18 cellular contexts compared by ENCODE assay signal in the genomic region with DNA sequence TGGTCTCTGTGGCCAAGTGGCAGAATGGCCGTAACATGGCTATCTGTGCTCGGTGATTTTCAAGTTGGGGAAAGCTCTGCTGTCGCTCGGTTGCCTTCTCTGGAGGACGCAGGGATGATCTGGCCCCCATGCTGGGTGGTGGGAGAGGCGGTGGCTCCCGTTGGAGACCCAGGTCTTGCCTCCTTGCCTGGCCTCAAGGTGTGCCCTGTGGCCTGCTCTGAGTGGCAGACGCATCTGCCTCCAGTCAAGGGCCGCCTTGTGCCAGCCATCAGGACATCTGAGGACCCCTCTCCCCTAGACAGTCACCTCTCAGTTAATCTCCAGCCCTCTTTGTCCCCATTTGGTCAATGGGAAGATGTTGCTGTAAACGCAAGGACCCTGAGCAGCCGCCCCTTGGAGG.
A peak's percentile ranks its signal among the peaks of the same experiment; 100 is the strongest.
DNase-seq lines count a peak whose midpoint lies in the region; ATAC-seq, FAIRE-seq and TF ChIP-seq lines count a peak whose summit lies in the region.
"Had no signal": no experiment of that assay in that cellular context is flagged by ENCODE, and none has a peak within 500 bp of the region (broad histone marks: within the 10 kb centered on the region; RNA-seq: fewer than 3 reads in every experiment).

No MANE protein-coding gene starts in this region.

- H2BK12ac ChIP-seq in H1 (ENCODE audit: low read depth, low read length), result no peak overlapping the region

- H3K36me3 ChIP-seq in HepG2 (replicated peaks in 1 of 2; ENCODE audit: control insufficient read depth in 1 of 2, insufficient read depth in 2 of 2, low read length in 2 of 2) (peaks cover 0 to 7% of the 10 kb centered on the region in 2 experiments; a peak in 2 of 5 replicates), right lobe of liver (no peaks in the 10 kb centered on the region), H1 (ENCODE audit: control insufficient read depth in 2 of 4, insufficient read depth in 4 of 4, low read length in 3 of 4) (no peaks in the 10 kb centered on the region), vagina (no peaks in the 10 kb centered on the region)

- DNase-seq in HepG2 (ENCODE audit: low spot score) (no peak), right lobe of liver (no peak), H1 (ENCODE audit: low read depth in 1 of 2, low spot score in 2 of 2) (no peak), neural crest cell (ENCODE audit: low read depth, low spot score) (no peak), urothelium cell line (ENCODE audit: low spot score) (no peak), vagina (ENCODE audit: extremely low spot score in 2 of 2) (no peak), hepatic stellate cell (ENCODE audit: low spot score) (no peak)
- no peak for DNase-seq in effector CD8-positive, alpha-beta T cell (lab: John Stamatoyannopoulos, UW)
- DNase-seq: ACHN; CD8-positive, alpha-beta memory T cell; H7; HFFc6; KBM-7; NCI-H187 treated with DMSO at 0.1 percent for 48 hours; PC-3; Right ventricle myocardium superior had no signal

- H2AK5ac ChIP-seq in H1 (ENCODE audit: low read depth, low read length), result 0 out of 2 replicates have a peak overlapping the region, but pooled peaks have one; percentile 24

- no peak overlapping the region for H3K4ac ChIP-seq in H1 (replicated peaks; ENCODE audit: insufficient read length, low read depth, low read length)

- POLR2A ChIA-PET in HepG2 (lab: Yijun Ruan, JAX), result interaction anchor here (1.4 to 8.2 kb wide), 2 partner anchors 17 to 63 kb away, joined by 7 to 113 read pairs; no protein-coding TSS in a partner anchor
- POLR2A ChIA-PET in H1 (lab: Charles Lee; ENCODE audit: partially characterized antibody), result no interaction called here

- H4K20me1 ChIP-seq in HepG2 (ENCODE audit: insufficient read depth, low read length), result no peaks in the 10 kb centered on the region
- no peaks in the 10 kb centered on the region for H4K20me1 ChIP-seq in H1 (replicated peaks in 1 of 2; ENCODE audit: control insufficient read depth in 1 of 2, insufficient read depth in 2 of 2, low read length in 2 of 2)

- H3K79me2 ChIP-seq in HepG2 (ENCODE audit: insufficient read depth, low read length) (peaks cover 7% of the 10 kb centered on the region), H1 (ENCODE audit: control insufficient read depth in 1 of 2, insufficient read depth in 2 of 2, low read length in 2 of 2) (0 out of 4 replicates have a peak, but pooled peaks cover 0 to 2% of the 10 kb centered on the region in 2 experiments)

- H4K5ac ChIP-seq in H1 (ENCODE audit: insufficient read length, low read depth, low read length), result no peak overlapping the region

- TF ChIP-seq RAD21 in HepG2 (CRISPR knock-in tag; IDR thresholded peaks at IDR 0.05), result no peak
- TF ChIP-seq RAD21 in H1 (IDR thresholded peaks at IDR 0.05 in 1 of 2, conservative IDR thresholded peaks at IDR 0.05 in 1 of 2; ENCODE audit: low read depth in 2 of 2, low read length in 2 of 2), result no peak

- H3K9me3 Mint-ChIP-seq in neural crest cell, result no peaks in the 10 kb centered on the region
- H3K9me3 Mint-ChIP-seq: CD8-positive, alpha-beta memory T cell; HFFc6 had no signal

- BruUV-seq in HepG2 (replicated peaks; lab: Mats Ljungman, UMichigan), result no TSS peak

- H3K27ac ChIP-seq in HepG2 (ENCODE audit: extremely low read length, insufficient read depth, low read length), result peak overlapping the region; percentile 62
- H3K27ac ChIP-seq in right lobe of liver, result no peak overlapping the region
- no peak overlapping the region for H3K27ac ChIP-seq in H1 (ENCODE audit: low read depth, low read length)
- H3K27ac ChIP-seq in vagina, result no peak overlapping the region
- H3K27ac ChIP-seq: 22Rv1 had no signal

- H3K4me3 ChIP-seq in HepG2 (replicated peaks in 1 of 3; ENCODE audit: insufficient read depth in 1 of 3, low read depth in 2 of 3, low read length in 3 of 3), result no peak overlapping the region
- no peak overlapping the region for H3K4me3 ChIP-seq in right lobe of liver
- H3K4me3 ChIP-seq in H1 (ENCODE audit: extremely low read depth in 1 of 4, insufficient read depth in 2 of 4, low read depth in 3 of 4, low read length in 4 of 4), result no peak overlapping the region
- H3K4me3 ChIP-seq in vagina, result no peak overlapping the region
- H3K4me3 ChIP-seq: BLaER1 treated with 17β-estradiol and CSF1 and Interleukin-3, amounts not matched to agents 10 nM and 100 nM had no signal

- H3K9me3 ChIP-seq in HepG2 (ENCODE audit: low read length) (no peaks in the 10 kb centered on the region), right lobe of liver (no peaks in the 10 kb centered on the region), H1 (ENCODE audit: insufficient read depth in 2 of 2, low read depth in 1 of 2, low read length in 1 of 2) (no peaks in the 10 kb centered on the region), vagina (no peaks in the 10 kb centered on the region)

- no peak for TF ChIP-seq EP300 in HepG2 (IDR thresholded peaks at IDR 0.05; ENCODE audit: low read depth in 2 of 2, low read length in 2 of 2)
- no peak for TF ChIP-seq EP300 in HepG2 (CRISPR knock-in tag; IDR thresholded peaks at IDR 0.05; ENCODE audit: borderline replicate concordance)
- no peak for TF ChIP-seq EP300 in H1 (IDR thresholded peaks at IDR 0.05; ENCODE audit: borderline replicate concordance in 1 of 2, low read depth in 2 of 2, low read length in 2 of 2)

- H2BK20ac ChIP-seq in H1 (ENCODE audit: low read length), result no peak overlapping the region

- intact Hi-C loops in HepG2 (cut with micrococcal nuclease; ENCODE audit: unreplicated experiment), result loop anchor here (5.0 kb wide), 1 partner anchor 62 kb away; no protein-coding TSS in a partner anchor
- intact Hi-C loops in right lobe of liver (cut with DNase I), result no loop called here
- intact Hi-C loops in vagina (cut with DNase I), result no loop called here

- H3K9ac ChIP-seq in HepG2 (ENCODE audit: insufficient read depth, low read depth, low read length) (no peak overlapping the region), H1 (replicated peaks in 1 of 4; ENCODE audit: extremely low read depth in 1 of 4, low read depth in 3 of 4, low read length in 3 of 4) (no peak overlapping the region)
- H3K9ac ChIP-seq: BLaER1 treated with 17β-estradiol and CSF1 and Interleukin-3, amounts not matched to agents 10 nM and 100 nM had no signal

- H3K27me3 Mint-ChIP-seq in neural crest cell (ENCODE audit: low read depth), result peaks cover 2% of the 10 kb centered on the region
- H3K27me3 Mint-ChIP-seq: CD8-positive, alpha-beta memory T cell had no signal

- no peak overlapping the region for H3K23ac ChIP-seq in H1 (ENCODE audit: insufficient read length)

- H2AFZ ChIP-seq in HepG2 (ENCODE audit: low read length), result no peak overlapping the region
- H2AFZ ChIP-seq in H1 (ENCODE audit: low read length), result no peak overlapping the region

- no peaks in the 10 kb centered on the region for H3K79me1 ChIP-seq in H1 (ENCODE audit: low read depth, low read length)

- TF ChIP-seq CTCF in HepG2 (CRISPR knock-in tag; IDR thresholded peaks at IDR 0.05), result no peak
- no peak for TF ChIP-seq CTCF in right lobe of liver (IDR thresholded peaks at IDR 0.05)
- no peak for TF ChIP-seq CTCF in H1 (IDR thresholded peaks at IDR 0.05; ENCODE audit: control extremely low read depth in 1 of 3, insufficient read depth in 1 of 3, low read depth in 1 of 3, low read length in 3 of 3)
- TF ChIP-seq CTCF in neural crest cell (conservative IDR thresholded peaks at IDR 0.05), result no peak
- no peak for TF ChIP-seq CTCF in vagina (IDR thresholded peaks at IDR 0.05)

- no peak overlapping the region for H4K8ac ChIP-seq in H1 (ENCODE audit: extremely low read depth, insufficient read depth, low read length)

- no peak overlapping the region for H4K91ac ChIP-seq in H1 (replicated peaks; ENCODE audit: insufficient read length, low read length)

- H3K14ac ChIP-seq in H1 (ENCODE audit: insufficient read length), result no peak overlapping the region

- H3K27ac Mint-ChIP-seq in neural crest cell (ENCODE audit: unreplicated experiment), result peak overlapping the region; percentile 27

- 97% methylated on average over 8 of the region's 11 CpGs for WGBS in HepG2 (ENCODE audit: low lambda C conversion rate)
- 100% methylated on average over 4 of the region's 11 CpGs for whole genome bisulfite sequencing in right lobe of liver (ENCODE audit: insufficient coverage, low coverage, low lambda C conversion rate, missing lambda C conversion rate)
- WGBS in H1 (ENCODE audit: extremely low coverage in 1 of 2, insufficient coverage in 1 of 2, insufficient read length in 1 of 2, insufficient replicate concordance in 2 of 2, low coverage in 1 of 2, low lambda C conversion rate in 2 of 2, missing lambda C conversion rate in 1 of 2), 2 experiments, result 92% methylated on average over 11 of the region's 11 CpGs; no CpG with 5 or more reads in 1 of the 2 experiments

- peaks cover 69% of the 10 kb centered on the region for H3K4me1 Mint-ChIP-seq in neural crest cell

- ATAC-seq in HepG2, result no peak
- ATAC-seq in right lobe of liver, result no peak
- ATAC-seq: PC-3 had no signal

- H2BK5ac ChIP-seq in H1 (ENCODE audit: low read depth, low read length), result no peak overlapping the region

- FAIRE-seq in HepG2 (lab: Jason Lieb, UNC), result no peak
- no peak for FAIRE-seq in H1 (lab: Jason Lieb, UNC)
- FAIRE-seq in urothelium cell line (lab: Jason Lieb, UNC), result peak; percentile 32

- no peak overlapping the region for H2BK120ac ChIP-seq in H1 (replicated peaks; ENCODE audit: low read depth, low read length)

- no peak overlapping the region for H3K4me3 Mint-ChIP-seq in neural crest cell
- H3K4me3 Mint-ChIP-seq: CD8-positive, alpha-beta memory T cell had no signal

- H3K4me1 ChIP-seq in HepG2 (ENCODE audit: insufficient read depth, low read length), result peaks cover 87% of the 10 kb centered on the region
- H3K4me1 ChIP-seq in right lobe of liver, result peaks cover 0 to 10% (median 0%) of the 10 kb centered on the region in 4 donors
- H3K4me1 ChIP-seq in H1 (replicated peaks in 1 of 4; ENCODE audit: control insufficient read depth in 3 of 4, insufficient read depth in 4 of 4, low read length in 3 of 4), result peaks cover 0 to 14% (median 2%) of the 10 kb centered on the region in 4 experiments; a peak in 3 of 7 replicates
- H3K4me1 ChIP-seq in vagina, result peaks cover 15% of the 10 kb centered on the region

- H3K18ac ChIP-seq in H1 (ENCODE audit: extremely low read depth, low read length), result no peak overlapping the region

- H3K36me3 Mint-ChIP-seq in neural crest cell (ENCODE audit: low read depth), result peaks cover 2% of the 10 kb centered on the region

- TF ChIP-seq POLR2A in HepG2 (IDR thresholded peaks at IDR 0.05; ENCODE audit: insufficient read depth in 1 of 2, low read depth in 2 of 2, low read length in 2 of 2), result no peak
- no peak for TF ChIP-seq POLR2A in right lobe of liver (IDR thresholded peaks at IDR 0.05)
- TF ChIP-seq POLR2A in H1 (IDR thresholded peaks at IDR 0.05; ENCODE audit: control extremely low read depth in 1 of 2, low read depth in 2 of 2, low read length in 2 of 2), result no peak
- TF ChIP-seq POLR2A in vagina (IDR thresholded peaks at IDR 0.05), result no peak

- in situ Hi-C loops in HepG2 (cut with HindIII; ENCODE audit: extremely low pct_ligation_motif_present, low pct_unique_long_range_greater_than_20kb), result no loop called here

- CTCF ChIA-PET in HepG2 (lab: Yijun Ruan, JAX; ENCODE audit: low intra/inter-chr PET ratio, low total read pairs), result no interaction called here
- CTCF ChIA-PET in H1 (lab: Charles Lee; ENCODE audit: partially characterized antibody), result interaction anchor here (1.2 to 2.3 kb wide), 2 partner anchors 8 to 12 kb away, joined by 3 to 10 read pairs; no protein-coding TSS in a partner anchor

- H2BK15ac ChIP-seq in H1 (ENCODE audit: low read length), result no peak overlapping the region

- H3K27me3 ChIP-seq in HepG2 (ENCODE audit: control insufficient read depth in 1 of 2, insufficient read depth in 2 of 2, low read length in 2 of 2), result no peaks in the 10 kb centered on the region
- H3K27me3 ChIP-seq in right lobe of liver, result no peaks in the 10 kb centered on the region
- H3K27me3 ChIP-seq in H1 (replicated peaks in 1 of 4; ENCODE audit: control insufficient read depth in 3 of 4, extremely low read depth in 1 of 4, insufficient read depth in 3 of 4, low read length in 3 of 4), result no peaks in the 10 kb centered on the region
- H3K27me3 ChIP-seq in vagina, result no peaks in the 10 kb centered on the region
- H3K27me3 ChIP-seq: BLaER1 treated with 17β-estradiol and CSF1 and Interleukin-3, amounts not matched to agents 10 nM and 100 nM had no signal

- no peak overlapping the region for H3K4me2 ChIP-seq in HepG2 (ENCODE audit: low read depth, low read length)
- H3K4me2 ChIP-seq in H1 (ENCODE audit: insufficient read depth in 1 of 2, low read depth in 2 of 2, low read length in 2 of 2), result no peak overlapping the region

- no peaks in the 10 kb centered on the region for H3K23me2 ChIP-seq in H1 (ENCODE audit: low read depth, low read length)

- H3K56ac ChIP-seq in H1 (replicated peaks; ENCODE audit: insufficient read length, low read depth, low read length), result no peak overlapping the region
